ENCODE assay signal across 8 cellular contexts in genomic region chr6:37696220-37696840, GRCh38. TPM values are rescaled to one million over a fixed set of nuclear protein-coding genes. Genes with fewer than 3 reads are reported as not detected.
A peak's percentile ranks its signal among the peaks of the same experiment; 100 is the strongest.
DNase-seq lines count a peak whose midpoint lies in the region; ATAC-seq and TF ChIP-seq lines count a peak whose summit lies in the region.

No MANE protein-coding gene starts in this region.

- peaks cover 16% of the 10 kb centered on the region for H3K4me1 ChIP-seq in Panc1 (ENCODE audit: control insufficient read depth, insufficient read depth, low read length)

- 0 out of 2 replicates have a peak, but pooled peaks have one; percentile 3 for ATAC-seq in Panc1
- ATAC-seq in HG03097 (IDR thresholded peaks at IDR 0.05; ENCODE audit: low FRiP score, unreplicated experiment): no peak
- ATAC-seq in HG02588 (IDR thresholded peaks at IDR 0.05; ENCODE audit: unreplicated experiment): no peak

- intact Hi-C loops in Panc1 (cut with micrococcal nuclease; ENCODE audit: unreplicated experiment): loop anchor here (10.0 kb wide), 1 partner anchor 132 kb away; no protein-coding TSS in a partner anchor

- peak overlapping the region; percentile 57; the same call in 1 of the 2 replicates for H3K27ac ChIP-seq in Panc1 (ENCODE audit: low read length)

- in situ Hi-C loops in Panc1 (cut with HindIII; ENCODE audit: low pct_unique_long_range_greater_than_20kb, low sequenced_read_pairs): no loop called here
- in situ Hi-C loops in astrocyte of the cerebellum (cut with HindIII; ENCODE audit: low sequenced_read_pairs): no loop called here

- 0 out of 2 replicates have a peak, but pooled peaks cover 2% of the 10 kb centered on the region for H3K27me3 ChIP-seq in Panc1 (ENCODE audit: control insufficient read depth, insufficient read depth, low read length)

- peak; percentile 42 for DNase-seq in GM12865 (ENCODE audit: low read depth)
- DNase-seq in Panc1 (ENCODE audit: low read depth, low spot score): no peak
- no peak for DNase-seq in astrocyte of the cerebellum (ENCODE audit: low read depth)
- DNase-seq in islet precursor cell: peak; percentile 64
- DNase-seq in stimulated activated CD8-positive, alpha-beta memory T cell treated with anti-CD3 and anti-CD28 coated beads, Interleukin-4, amount 100 ng/mL, for 48 hours: peak; percentile 59
- no peak for DNase-seq in mucosa of gallbladder (ENCODE audit: low spot score)

- H3K4me3 ChIP-seq in GM12865 (ENCODE audit: low read depth, low read length) (peak overlapping the region; percentile 19), Panc1 (ENCODE audit: low read depth in 2 of 2, low read length in 2 of 2) (peak overlapping the region; percentile 68 to 80), astrocyte of the cerebellum (ENCODE audit: low read depth, low read length) (peak overlapping the region; percentile 62)

- POLR2A ChIA-PET in Panc1 (lab: Charles Lee): no interaction called here

- TF ChIP-seq CTCF in GM12865 (IDR thresholded peaks at IDR 0.05; ENCODE audit: insufficient read depth, low read depth, low read length, missing control alignments) (no peak), Panc1 (IDR thresholded peaks at IDR 0.05) (no peak), astrocyte of the cerebellum (IDR thresholded peaks at IDR 0.05; ENCODE audit: low read depth, low read length, missing control alignments) (peak; percentile 31)

- H3K36me3 ChIP-seq in Panc1 (ENCODE audit: control insufficient read depth, insufficient read depth, low read length): no peaks in the 10 kb centered on the region

- no peaks in the 10 kb centered on the region for H3K9me3 ChIP-seq in Panc1 (ENCODE audit: control insufficient read depth, insufficient read depth, low read depth, low read length)

- CTCF ChIA-PET in Panc1 (lab: Charles Lee): no interaction called here

- no TSS peak for BruUV-seq in Panc1 (replicated peaks; lab: Mats Ljungman, UMichigan)

RNA-seq across cellular contexts. Expression of gene MDGA1, which starts 1.4 kb away (rescaled TPM):
- total RNA-seq in Panc1 (2021; ENCODE audit: unreplicated experiment) (36.5 TPM), mucosa of gallbladder (11.5 TPM)
- polyA plus RNA-seq in Panc1 (2012; ENCODE audit: insufficient read length): 13.6 TPM

Comparison
In these comparisons a context has a peak if more than half of its experiments do, and no peak if none do; other contexts are left out.
1. DNase-seq: peak in GM12865 (single experiment), islet precursor cell (single experiment) and stimulated activated CD8-positive, alpha-beta memory T cell treated with anti-CD3 and anti-CD28 coated beads, Interleukin-4, amount 100 ng/mL, for 48 hours (single experiment); none in Panc1 (single experiment), astrocyte of the cerebellum (single experiment) and mucosa of gallbladder (single experiment).
2. H3K4me3 ChIP-seq: peak in every context shown above with its lines; median percentile 74 in Panc1; 62 in astrocyte of the cerebellum; 19 in GM12865.